In genomic region chr19:13155472-13156284, GRCh38 we compare ENCODE assay signal across 7 cellular contexts. TPM values are rescaled to one million over a fixed set of nuclear protein-coding genes. Genes with fewer than 3 reads are reported as not detected.
DNase-seq lines count a peak whose midpoint lies in the region; ATAC-seq and TF ChIP-seq lines count a peak whose summit lies in the region.

No MANE protein-coding gene starts in this region.

- peak overlapping the region; percentile 94 for H3K4me3 Mint-ChIP-seq in central memory CD8-positive, alpha-beta T cell

- H3K27me3 Mint-ChIP-seq in central memory CD8-positive, alpha-beta T cell = peaks cover 5% of the 10 kb centered on the region

- TF ChIP-seq CTCF in WERI-Rb-1 (IDR thresholded peaks at IDR 0.05; ENCODE audit: low read depth, low read length) (no peak), kidney epithelial cell (IDR thresholded peaks at IDR 0.05; ENCODE audit: insufficient read depth, low read length, poor library complexity, severe bottlenecking) (no peak)

- POLR2A ChIA-PET in HEK293T (lab: Yijun Ruan, JAX) = interaction anchor here (0.6 to 2.0 kb wide), 7 partner anchors 8 to 39 kb away, joined by 3 to 14 read pairs (median 4); partner anchors contain the start of gene NACC1

- peaks cover 72% of the 10 kb centered on the region for H3K4me1 Mint-ChIP-seq in central memory CD8-positive, alpha-beta T cell

- H3K36me3 Mint-ChIP-seq in central memory CD8-positive, alpha-beta T cell (ENCODE audit: insufficient read depth) = peaks cover 54% of the 10 kb centered on the region

- peak; percentile 35 for TF ChIP-seq POLR2A in GM15510 (IDR thresholded peaks at IDR 0.05; ENCODE audit: borderline replicate concordance, extremely low read depth, insufficient read length)

- ATAC-seq in central memory CD8-positive, alpha-beta T cell (replicated peaks; ENCODE audit: extremely low read depth, poor library complexity, severe bottlenecking) = peak; percentile 9

- no peak overlapping the region; the same call in 1 of the 2 replicates for H3K27ac ChIP-seq in WERI-Rb-1

- peak overlapping the region; percentile 100 for H3K27ac Mint-ChIP-seq in central memory CD8-positive, alpha-beta T cell (ENCODE audit: low read depth)

- DNase-seq in NAMALWA (ENCODE audit: low spot score) (peak; percentile 81), WERI-Rb-1 (peak; percentile 30), kidney epithelial cell (ENCODE audit: low read depth) (no peak), HEK293T (ENCODE audit: extremely low spot score) (no peak)
- DNase-seq in central memory CD8-positive, alpha-beta T cell (ENCODE audit: low spot score in 2 of 2) = peak; percentile 53 to 70
- peak; percentile 60 for DNase-seq in stimulated activated CD4-positive, alpha-beta T cell treated with anti-CD3 and anti-CD28 coated beads, Interleukin-2, amount 100 ng/mL, for 4 hours (ENCODE audit: low read depth)

- peaks cover 11% of the 10 kb centered on the region for H3K36me3 ChIP-seq in WERI-Rb-1
- H3K36me3 ChIP-seq in kidney epithelial cell (ENCODE audit: control insufficient read depth, insufficient read depth, low read length) = peaks cover 2% of the 10 kb centered on the region

- H3K9me3 Mint-ChIP-seq in central memory CD8-positive, alpha-beta T cell = no peaks in the 10 kb centered on the region

- H3K4me3 ChIP-seq in WERI-Rb-1 (ENCODE audit: low read depth, low read length) = no peak overlapping the region
- peak overlapping the region; percentile 75 for H3K4me3 ChIP-seq in kidney epithelial cell (ENCODE audit: low read depth, low read length)

- H3K9me3 ChIP-seq in WERI-Rb-1 (ENCODE audit: severe bottlenecking) = no peaks in the 10 kb centered on the region

- CTCF ChIA-PET in HEK293T (lab: Yijun Ruan, JAX) = interaction anchor here (1.0 kb wide), 1 partner anchor 85 kb away, joined by 3 read pairs; no protein-coding TSS in a partner anchor

- H3K27me3 ChIP-seq in WERI-Rb-1 (ENCODE audit: insufficient read depth, low read depth, severe bottlenecking) (no peaks in the 10 kb centered on the region), kidney epithelial cell (ENCODE audit: control insufficient read depth, insufficient read depth, low read length) (no peaks in the 10 kb centered on the region)

TF ChIP-seq in HEK293T, 16 proteins besides CTCF, POLR2A, EP300 and RAD21:
- TF ChIP-seq FOXA1 (IDR thresholded peaks at IDR 0.05) = no peak
- no peak for TF ChIP-seq FOXM1 (IDR thresholded peaks at IDR 0.05; ENCODE audit: borderline replicate concordance)
- no peak for TF ChIP-seq BHLHE40 (IDR thresholded peaks at IDR 0.05; ENCODE audit: borderline replicate concordance)
- no peak for TF ChIP-seq PKNOX1 (IDR thresholded peaks at IDR 0.05)
- TF ChIP-seq ARNT (IDR thresholded peaks at IDR 0.05) = no peak
- TF ChIP-seq TARDBP (IDR thresholded peaks at IDR 0.05) = no peak
- TF ChIP-seq CTBP1 (IDR thresholded peaks at IDR 0.05; ENCODE audit: borderline replicate concordance) = no peak
- TF ChIP-seq FOXK2 (IDR thresholded peaks at IDR 0.05) = no peak
- no peak for TF ChIP-seq ZNF384 (IDR thresholded peaks at IDR 0.05)
- TF ChIP-seq NFRKB (IDR thresholded peaks at IDR 0.05) = no peak
- no peak; the same call in 1 of the 2 replicates for TF ChIP-seq ELF4 (IDR thresholded peaks at IDR 0.05)
- TF ChIP-seq LEF1 (IDR thresholded peaks at IDR 0.05; ENCODE audit: borderline replicate concordance) = no peak
- no peak for TF ChIP-seq L3MBTL2 (conservative IDR thresholded peaks at IDR 0.05)
- TF ChIP-seq SP1 (IDR thresholded peaks at IDR 0.05) = no peak
- TF ChIP-seq HDGF (IDR thresholded peaks at IDR 0.05; ENCODE audit: borderline replicate concordance) = no peak

RNA-seq across cellular contexts. Expression of gene IER2, which starts 5.5 kb away (rescaled TPM):
- 130 and 169 TPM in 2 replicates for total RNA-seq in kidney epithelial cell

RNA-seq across cellular contexts. Expression of gene STX10, which starts 5.5 kb away (rescaled TPM):
- total RNA-seq in kidney epithelial cell = 66.2 and 70.2 TPM in 2 replicates

RNA-seq across cellular contexts. Expression of gene NACC1, which starts 37.6 kb away (rescaled TPM):
- total RNA-seq in kidney epithelial cell = 66.1 and 87.8 TPM in 2 replicates

RNA-seq across cellular contexts. Expression of gene TRMT1, which starts 39.1 kb away (rescaled TPM):
- 69.4 and 74.7 TPM in 2 replicates for total RNA-seq in kidney epithelial cell

RNA-seq across cellular contexts. Expression of gene LYL1, which starts 53.0 kb away (rescaled TPM):
- total RNA-seq in kidney epithelial cell = 3.3 and 5.3 TPM in 2 replicates

Comparison
In these comparisons a context has a peak if more than half of its experiments do, and no peak if none do; other contexts are left out.
1. DNase-seq: peak in NAMALWA (single experiment), WERI-Rb-1 (single experiment), central memory CD8-positive, alpha-beta T cell (2 of 2) and stimulated activated CD4-positive, alpha-beta T cell treated with anti-CD3 and anti-CD28 coated beads, Interleukin-2, amount 100 ng/mL, for 4 hours (single experiment); none in kidney epithelial cell (single experiment) and HEK293T (single experiment).